ENCODE assay signal across 29 cellular contexts in genomic region chr10:29780096-29780495, GRCh38.
"Had no signal": no experiment of that assay in that cellular context is flagged by ENCODE, and none has a peak within 500 bp of the region (broad histone marks: within the 10 kb centered on the region; RNA-seq: fewer than 3 reads in every experiment).

No MANE protein-coding gene starts in this region.

- FAIRE-seq: astrocyte, frontal cortex, small intestine, TTC549 had no signal

- H3K27me3 ChIP-seq: esophagus squamous epithelium, sigmoid colon had no signal

- DNase-seq: activated CD4-positive, alpha-beta T cell treated with anti-CD3 and anti-CD28 coated beads for 48 hours; activated CD4-positive, alpha-beta T cell treated with anti-CD3 and anti-CD28 coated beads, Interleukin-2, amount 50 U/mL, for 48 hours; activated CD8-positive, alpha-beta memory T cell treated with anti-CD3 and anti-CD28 coated beads, Interleukin-2, amount 50 U/mL, for 48 hours; activated gamma-delta T cell treated with Interleukin-2 at 50 U/mL for 16 hours; activated naive CD4-positive, alpha-beta T cell treated with anti-CD3 and anti-CD28 coated beads, Interleukin-2, amount 50 U/mL, for 16 hours; activated T-cell treated with anti-CD3 and anti-CD28 coated beads, Interleukin-2, amount 50 U/mL, for 4 hours; amniotic stem cell; caudate nucleus; cortex of kidney; endodermal cell; esophagus squamous epithelium; left ventricle myocardium inferior; naive thymus-derived CD4-positive, alpha-beta T cell; nucleus accumbens; psoas muscle; sigmoid colon; small intestine; stimulated activated CD4-positive, alpha-beta T cell treated with anti-CD3 and anti-CD28 coated beads, Interleukin-4, amount 100 ng/mL, for 24 hours; substantia nigra; SW 1271; T-helper 9 cell had no signal

- H3K9me3 ChIP-seq: esophagus squamous epithelium, left ventricle myocardium inferior, psoas muscle, sigmoid colon had no signal

- H3K27ac ChIP-seq: left ventricle myocardium inferior, parathyroid adenoma, psoas muscle, VCaP had no signal

- ATAC-seq: activated T-cell treated with anti-CD3 and anti-CD28 coated beads, Interleukin-2, amount 50 U/mL, for 4 hours; activated T-helper 17 cell treated with anti-CD3 and anti-CD28 coated beads, Interleukin-2, amount 50 U/mL, for 72 hours; naive thymus-derived CD4-positive, alpha-beta T cell; psoas muscle; stimulated activated effector memory CD8-positive, alpha-beta T cell treated with anti-CD3 and anti-CD28 coated beads, Interleukin-12 subunit alpha, Interleukin-12 subunit beta, amount 100 ng/mL, for 72 hours had no signal

- H3K36me3 ChIP-seq: esophagus squamous epithelium, left ventricle myocardium inferior, sigmoid colon had no signal

- H3K4me3 ChIP-seq: esophagus squamous epithelium, left ventricle myocardium inferior, lung, psoas muscle, sigmoid colon had no signal
